9 cellular contexts compared by ENCODE assay signal in the genomic region with DNA sequence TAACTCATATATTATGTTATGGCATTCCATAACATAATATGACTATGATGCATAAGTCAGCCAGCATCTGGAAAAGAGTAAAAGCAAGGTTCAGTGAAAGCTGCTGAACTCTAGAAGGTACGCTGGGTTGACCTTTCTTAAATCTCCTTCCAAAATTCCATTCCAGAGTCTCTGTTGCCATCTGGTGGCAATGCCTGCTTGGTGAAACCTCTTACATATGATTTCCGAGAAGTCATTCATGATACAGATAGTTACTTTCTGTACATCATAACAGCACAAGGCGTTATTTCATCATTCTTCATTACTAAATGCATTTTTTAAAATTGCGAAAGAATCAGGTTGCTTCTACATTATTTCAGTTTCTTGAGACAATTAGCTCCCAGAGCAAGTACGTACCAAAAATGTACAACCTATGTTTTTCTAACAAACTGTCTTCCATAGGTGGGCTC. TPM values are rescaled to one million over a fixed set of nuclear protein-coding genes. Genes with fewer than 3 reads are reported as not detected.
A peak's percentile ranks its signal among the peaks of the same experiment; 100 is the strongest.
DNase-seq lines count a peak whose midpoint lies in the region; ATAC-seq and TF ChIP-seq lines count a peak whose summit lies in the region.
"Had no signal": no experiment of that assay in that cellular context is flagged by ENCODE, and none has a peak within 500 bp of the region (broad histone marks: within the 10 kb centered on the region; RNA-seq: fewer than 3 reads in every experiment).

No MANE protein-coding gene starts in this region.

- peak overlapping the region; percentile 76 for H3K27ac Mint-ChIP-seq in activated naive CD8-positive, alpha-beta T cell treated with anti-CD3 and anti-CD28 coated beads, Interleukin-2, amount 10 ng/mL, durations not matched to agents 7 days and 5 days

- peak; percentile 54 to 78 (median 66) for TF ChIP-seq CTCF in heart left ventricle (IDR thresholded peaks at IDR 0.05)

- DNase-seq in NCI-H82 (lab: John Stamatoyannopoulos, UW) (peak; percentile 78), NCI-H82 treated with DMSO at 0.1 percent for 48 hours (lab: John Stamatoyannopoulos, UW; ENCODE audit: unreplicated experiment) (no peak), NCI-H1417 (lab: John Stamatoyannopoulos, UW) (peak; percentile 54 to 89 (median 68)), SKM-1 treated with dmso at 0.1 percent for 144 hours (lab: John Stamatoyannopoulos, UW; ENCODE audit: unreplicated experiment) (peak; percentile 70), heart left ventricle (peak in 4 of 5 donors; percentile 27 to 48 (median 41)), putamen (ENCODE audit: low spot score) (peak; percentile 47)
- no peak for DNase-seq in activated naive CD8-positive, alpha-beta T cell treated with anti-CD3 and anti-CD28 coated beads, Interleukin-2, amount 10 ng/mL, durations not matched to agents 7 days and 5 days

- H3K27me3 ChIP-seq in heart left ventricle = no peaks in the 10 kb centered on the region
- H3K27me3 ChIP-seq: BLaER1 had no signal

- POLR2A ChIA-PET in activated naive CD8-positive, alpha-beta T cell treated with anti-CD3 and anti-CD28 coated beads, Interleukin-2, amount 10 ng/mL, durations not matched to agents 7 days and 5 days (lab: Charles Lee) = interaction anchor here (0.6 to 1.1 kb wide), 3 partner anchors 83 to 100 kb away, joined by 3 to 6 read pairs (median 5); no protein-coding TSS in a partner anchor

- peaks cover 6% of the 10 kb centered on the region for H3K4me1 Mint-ChIP-seq in activated naive CD8-positive, alpha-beta T cell treated with anti-CD3 and anti-CD28 coated beads, Interleukin-2, amount 10 ng/mL, durations not matched to agents 7 days and 5 days

- peak; percentile 86 for ATAC-seq in activated naive CD8-positive, alpha-beta T cell treated with anti-CD3 and anti-CD28 coated beads, Interleukin-2, amount 10 ng/mL, durations not matched to agents 7 days and 5 days (ENCODE audit: low read depth)
- peak; percentile 63 to 87 (median 78) for ATAC-seq in heart left ventricle
- no peak for ATAC-seq in GM18870 (IDR thresholded peaks at IDR 0.05; ENCODE audit: unreplicated experiment)

- WGBS in heart left ventricle, 4 donors = 26 to 33% (median 28%) methylated on average over 5 of the region's 5 CpGs

- peaks cover 0 to 6% (median 0%) of the 10 kb centered on the region in 12 donors for H3K4me1 ChIP-seq in heart left ventricle

- no peak overlapping the region for H3K4me3 ChIP-seq in heart left ventricle
- H3K4me3 ChIP-seq: BLaER1 had no signal

- no peak overlapping the region for H3K4me3 Mint-ChIP-seq in activated naive CD8-positive, alpha-beta T cell treated with anti-CD3 and anti-CD28 coated beads, Interleukin-2, amount 10 ng/mL, durations not matched to agents 7 days and 5 days

- peak overlapping the region in 1 of 12 donors; percentile 32 for H3K27ac ChIP-seq in heart left ventricle
- H3K27ac ChIP-seq: BLaER1 had no signal

- H3K9me3 ChIP-seq in heart left ventricle = no peaks in the 10 kb centered on the region
- H3K9me3 ChIP-seq: BLaER1 had no signal

- no peaks in the 10 kb centered on the region for H3K27me3 Mint-ChIP-seq in activated naive CD8-positive, alpha-beta T cell treated with anti-CD3 and anti-CD28 coated beads, Interleukin-2, amount 10 ng/mL, durations not matched to agents 7 days and 5 days

- no peaks in the 10 kb centered on the region for H3K36me3 ChIP-seq in heart left ventricle
- H3K36me3 ChIP-seq: BLaER1 had no signal

- no peak for TF ChIP-seq POLR2A in heart left ventricle (IDR thresholded peaks at IDR 0.05)

- no peaks in the 10 kb centered on the region for H3K9me3 Mint-ChIP-seq in activated naive CD8-positive, alpha-beta T cell treated with anti-CD3 and anti-CD28 coated beads, Interleukin-2, amount 10 ng/mL, durations not matched to agents 7 days and 5 days

- H3K36me3 Mint-ChIP-seq in activated naive CD8-positive, alpha-beta T cell treated with anti-CD3 and anti-CD28 coated beads, Interleukin-2, amount 10 ng/mL, durations not matched to agents 7 days and 5 days = no peaks in the 10 kb centered on the region

- intact Hi-C loops in heart left ventricle (cut with DNase I) = loop anchor here (2.0 to 10.0 kb wide), 11 partner anchors 89 to 309 kb away; partner anchors contain the start of gene PSTPIP2 (in 5 of the 10)

RNA-seq across cellular contexts. Expression of gene EPG5, which starts 7.0 kb away (rescaled TPM):
- 10 to 100 TPM; 30.3 to 33.5 TPM for total RNA-seq in activated naive CD8-positive, alpha-beta T cell treated with anti-CD3 and anti-CD28 coated beads, Interleukin-2, amount 10 ng/mL, durations not matched to agents 7 days and 5 days
- 10 to 100 TPM; 14.4 to 37.8 (median 23.8) TPM for total RNA-seq in heart left ventricle
- 10 to 100 TPM in 1 of 2 donors, 1 to 10 TPM in 1; 7.9 to 10.3 TPM for polyA plus RNA-seq in heart left ventricle

Comparison
In these comparisons a context has a peak if more than half of its experiments do, and no peak if none do; other contexts are left out.
1. DNase-seq: peak in NCI-H82 (single experiment), NCI-H1417 (3 of 3), SKM-1 treated with dmso at 0.1 percent for 144 hours (single experiment), heart left ventricle (4 of 5) and putamen (single experiment); none in NCI-H82 treated with DMSO at 0.1 percent for 48 hours (single experiment) and activated naive CD8-positive, alpha-beta T cell treated with anti-CD3 and anti-CD28 coated beads, Interleukin-2, amount 10 ng/mL, durations not matched to agents 7 days and 5 days (single experiment).